ENCODE assay signal across 8 cellular contexts in the genomic region with DNA sequence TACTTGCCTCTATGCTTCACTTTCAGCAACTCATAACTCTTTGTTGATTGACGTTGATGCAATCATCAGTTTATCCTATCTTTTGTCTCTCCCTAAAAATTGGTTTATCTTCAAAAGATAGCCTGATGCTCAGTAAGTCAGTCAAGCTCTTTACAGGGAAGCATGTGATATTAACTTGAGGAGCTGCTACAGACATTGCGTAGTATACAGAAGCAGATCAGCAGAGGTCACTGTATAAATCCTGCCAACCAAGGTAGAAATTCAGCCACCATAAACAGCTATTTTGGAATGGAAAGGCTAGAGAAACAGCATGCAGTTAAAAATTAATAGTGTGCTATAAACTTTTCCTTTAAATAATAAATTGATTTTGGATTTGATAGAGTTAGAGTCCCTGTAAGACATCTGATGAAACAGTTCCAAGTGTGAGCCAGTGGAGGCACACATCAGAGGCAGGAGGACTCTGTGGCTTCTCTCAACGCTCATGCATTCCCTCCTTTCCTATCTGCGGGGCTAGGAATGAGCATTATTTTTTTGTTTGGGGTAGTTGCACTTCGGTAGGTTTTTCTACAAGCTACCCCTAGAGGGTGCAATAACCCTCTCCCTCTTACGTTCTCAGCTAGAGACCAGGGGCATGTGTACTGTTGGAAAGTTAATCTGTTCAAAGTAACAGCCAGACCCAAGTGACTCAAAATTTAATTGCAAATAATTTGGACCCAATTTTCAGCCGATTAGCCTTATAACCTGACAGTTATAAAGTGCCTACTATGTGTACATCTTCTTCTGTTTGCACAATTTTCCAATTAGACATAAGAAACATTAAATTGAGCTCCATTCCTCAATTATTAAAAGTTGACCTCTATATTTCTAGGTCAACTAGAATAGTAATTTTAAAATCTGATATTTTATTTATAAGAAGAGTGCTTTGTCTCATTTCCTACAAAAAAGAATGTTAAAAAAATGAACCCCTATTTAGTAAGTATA.
DNase-seq lines count a peak whose midpoint lies in the region; ATAC-seq and TF ChIP-seq lines count a peak whose summit lies in the region.

No MANE protein-coding gene starts in this region.

- TF ChIP-seq CTCF in AG09309 (IDR thresholded peaks at IDR 0.05; ENCODE audit: control insufficient read depth, insufficient read depth, low read depth, low read length, missing control alignments) (peak; percentile 81), Loucy (conservative IDR thresholded peaks at IDR 0.05; ENCODE audit: low read length) (peak; percentile 61), RWPE2 (IDR thresholded peaks at IDR 0.05; ENCODE audit: poor library complexity, severe bottlenecking) (peak; percentile 92), foreskin fibroblast (IDR thresholded peaks at IDR 0.05; ENCODE audit: low read depth, low read length) (peak; percentile 78)

- H2AFZ ChIP-seq in Loucy (ENCODE audit: low read length): no peak overlapping the region

- H3K9me2 ChIP-seq in Loucy (replicated peaks; ENCODE audit: low read depth, low read length): no peaks in the 10 kb centered on the region

- no peak overlapping the region for H3K27ac ChIP-seq in RWPE2 (ENCODE audit: poor library complexity, severe bottlenecking)

- H3K9me3 ChIP-seq in Loucy (ENCODE audit: insufficient read depth, low read depth, low read length) (no peaks in the 10 kb centered on the region), RWPE2 (ENCODE audit: severe bottlenecking) (no peaks in the 10 kb centered on the region)

- H3K4me1 ChIP-seq in Loucy (ENCODE audit: insufficient read depth, low read length, poor library complexity, severe bottlenecking) (no peaks in the 10 kb centered on the region), RWPE2 (ENCODE audit: insufficient read depth, poor library complexity, severe bottlenecking) (peaks cover 3% of the 10 kb centered on the region)

- no peaks in the 10 kb centered on the region for H4K20me1 ChIP-seq in Loucy (ENCODE audit: insufficient read depth, low read length, poor library complexity, severe bottlenecking)

- H3K4me3 ChIP-seq in AG09309 (ENCODE audit: control insufficient read depth, low read depth, low read length) (no peak overlapping the region), Loucy (ENCODE audit: low read length, poor library complexity, severe bottlenecking) (no peak overlapping the region), RWPE2 (ENCODE audit: severe bottlenecking) (no peak overlapping the region), foreskin fibroblast (ENCODE audit: low read depth in 1 of 2, low read length in 2 of 2) (no peak overlapping the region)

- no peak overlapping the region for H3K9ac ChIP-seq in Loucy (ENCODE audit: low read depth, low read length, poor library complexity, severe bottlenecking)

- ATAC-seq in GM18861 (IDR thresholded peaks at IDR 0.05; ENCODE audit: unreplicated experiment) (peak; percentile 56), RWPE2 (ENCODE audit: low read depth) (peak; percentile 71), GM19467 (IDR thresholded peaks at IDR 0.05; ENCODE audit: unreplicated experiment) (no peak)

- H3K4me2 ChIP-seq in Loucy (ENCODE audit: low read depth, low read length, poor library complexity, severe bottlenecking): no peak overlapping the region

- no peaks in the 10 kb centered on the region for H3K27me3 ChIP-seq in Loucy (ENCODE audit: insufficient read depth, low read length, poor library complexity, severe bottlenecking)
- H3K27me3 ChIP-seq in RWPE2 (ENCODE audit: insufficient read depth, poor library complexity, severe bottlenecking): no peaks in the 10 kb centered on the region

- H3K79me2 ChIP-seq in Loucy (ENCODE audit: insufficient read depth, low read length): no peaks in the 10 kb centered on the region

- DNase-seq in AG09309 (ENCODE audit: low read depth): peak; percentile 34
- DNase-seq in RWPE2 (ENCODE audit: low spot score): no peak
- DNase-seq in foreskin fibroblast: peak; percentile 39 to 76
- DNase-seq in renal cortical epithelial cell (ENCODE audit: low read depth): peak; percentile 74
- no peak for DNase-seq in stimulated activated CD4-positive, alpha-beta T cell treated with anti-CD3 and anti-CD28 coated beads, Interleukin-4, amount 100 ng/mL, for 1 hour

- H3F3A ChIP-seq in Loucy (ENCODE audit: low read depth): no peaks in the 10 kb centered on the region

- no peaks in the 10 kb centered on the region for H3K36me3 ChIP-seq in Loucy (ENCODE audit: insufficient read depth, low read length)
- no peaks in the 10 kb centered on the region for H3K36me3 ChIP-seq in RWPE2 (ENCODE audit: low read depth)

Comparison
In these comparisons a context has a peak if more than half of its experiments do, and no peak if none do; other contexts are left out.
1. DNase-seq: peak in AG09309 (single experiment), foreskin fibroblast (2 of 2) and renal cortical epithelial cell (single experiment); none in RWPE2 (single experiment) and stimulated activated CD4-positive, alpha-beta T cell treated with anti-CD3 and anti-CD28 coated beads, Interleukin-4, amount 100 ng/mL, for 1 hour (single experiment).
2. Peak in every context shown above with its lines, with median percentiles within 50 percentile points of each other: CTCF ChIP-seq.